ENCODE assay signal across 1 cellular context in the genomic region with DNA sequence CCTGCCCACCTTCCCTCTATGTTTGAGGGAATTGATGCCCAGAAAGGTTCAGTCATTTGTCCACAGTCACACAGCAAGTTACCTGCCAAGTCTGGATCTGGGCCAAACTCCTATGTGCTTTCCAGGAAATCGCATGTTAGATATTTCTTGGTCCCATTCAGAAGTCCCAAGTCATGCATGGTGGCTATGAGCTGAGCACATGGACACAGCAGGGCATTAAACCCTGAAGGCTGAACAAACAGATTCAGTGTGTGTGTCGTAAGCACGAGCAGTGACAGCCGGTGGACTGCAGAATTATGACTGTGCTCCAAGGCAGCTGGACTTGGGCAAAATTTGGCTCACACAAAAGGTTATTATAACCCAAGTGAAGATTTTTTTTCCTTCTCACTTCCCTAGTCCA.
TF ChIP-seq lines count a peak whose summit lies in the region.

No MANE protein-coding gene starts in this region.

TF ChIP-seq in K562, 482 proteins besides CTCF, POLR2A, EP300 and RAD21 (continued from another document and continues in another):
- TF ChIP-seq, protein P1, sequence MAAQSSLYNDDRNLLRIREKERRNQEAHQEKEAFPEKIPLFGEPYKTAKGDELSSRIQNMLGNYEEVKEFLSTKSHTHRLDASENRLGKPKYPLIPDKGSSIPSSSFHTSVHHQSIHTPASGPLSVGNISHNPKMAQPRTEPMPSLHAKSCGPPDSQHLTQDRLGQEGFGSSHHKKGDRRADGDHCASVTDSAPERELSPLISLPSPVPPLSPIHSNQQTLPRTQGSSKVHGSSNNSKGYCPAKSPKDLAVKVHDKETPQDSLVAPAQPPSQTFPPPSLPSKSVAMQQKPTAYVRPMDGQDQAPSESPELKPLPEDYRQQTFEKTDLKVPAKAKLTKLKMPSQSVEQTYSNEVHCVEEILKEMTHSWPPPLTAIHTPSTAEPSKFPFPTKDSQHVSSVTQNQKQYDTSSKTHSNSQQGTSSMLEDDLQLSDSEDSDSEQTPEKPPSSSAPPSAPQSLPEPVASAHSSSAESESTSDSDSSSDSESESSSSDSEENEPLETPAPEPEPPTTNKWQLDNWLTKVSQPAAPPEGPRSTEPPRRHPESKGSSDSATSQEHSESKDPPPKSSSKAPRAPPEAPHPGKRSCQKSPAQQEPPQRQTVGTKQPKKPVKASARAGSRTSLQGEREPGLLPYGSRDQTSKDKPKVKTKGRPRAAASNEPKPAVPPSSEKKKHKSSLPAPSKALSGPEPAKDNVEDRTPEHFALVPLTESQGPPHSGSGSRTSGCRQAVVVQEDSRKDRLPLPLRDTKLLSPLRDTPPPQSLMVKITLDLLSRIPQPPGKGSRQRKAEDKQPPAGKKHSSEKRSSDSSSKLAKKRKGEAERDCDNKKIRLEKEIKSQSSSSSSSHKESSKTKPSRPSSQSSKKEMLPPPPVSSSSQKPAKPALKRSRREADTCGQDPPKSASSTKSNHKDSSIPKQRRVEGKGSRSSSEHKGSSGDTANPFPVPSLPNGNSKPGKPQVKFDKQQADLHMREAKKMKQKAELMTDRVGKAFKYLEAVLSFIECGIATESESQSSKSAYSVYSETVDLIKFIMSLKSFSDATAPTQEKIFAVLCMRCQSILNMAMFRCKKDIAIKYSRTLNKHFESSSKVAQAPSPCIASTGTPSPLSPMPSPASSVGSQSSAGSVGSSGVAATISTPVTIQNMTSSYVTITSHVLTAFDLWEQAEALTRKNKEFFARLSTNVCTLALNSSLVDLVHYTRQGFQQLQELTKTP (IDR thresholded peaks at IDR 0.05; ENCODE audit: low read depth in 1 of 2, partially characterized antibody in 2 of 2) = peak in 1 of 2 experiments; percentile 48
- TF ChIP-seq CBX2 (IDR thresholded peaks at IDR 0.05; ENCODE audit: insufficient read depth, low read length, poor library complexity, severe bottlenecking) (no peak), ZNF830 (CRISPR knock-in tag; IDR thresholded peaks at IDR 0.05) (no peak), ZFX (CRISPR knock-in tag; IDR thresholded peaks at IDR 0.05) (no peak), ZNF224 (CRISPR knock-in tag; IDR thresholded peaks at IDR 0.05) (no peak), ZNF174 (CRISPR knock-in tag; IDR thresholded peaks at IDR 0.05) (no peak), HDAC2 (IDR thresholded peaks at IDR 0.05) (peak; percentile 67), TCF3 (CRISPR knock-in tag; IDR thresholded peaks at IDR 0.05) (peak; percentile 21; the same call in 1 of the 2 replicates), NCOA4 (IDR thresholded peaks at IDR 0.05; ENCODE audit: partially characterized antibody) (no peak), NR2C2 (CRISPR knock-in tag; IDR thresholded peaks at IDR 0.05) (no peak), NR2C2 (tag; IDR thresholded peaks at IDR 0.05) (no peak), NCOR1 (IDR thresholded peaks at IDR 0.05) (no peak), GTF2E2 (tag; IDR thresholded peaks at IDR 0.05) (no peak), ZNF316 (IDR thresholded peaks at IDR 0.05) (peak; percentile 5; the same call in 1 of the 2 replicates), HIVEP1 (CRISPR knock-in tag; IDR thresholded peaks at IDR 0.05) (no peak), HEY1 (CRISPR knock-in tag; IDR thresholded peaks at IDR 0.05; ENCODE audit: borderline replicate concordance) (no peak), RBM25 (IDR thresholded peaks at IDR 0.05; ENCODE audit: low read depth, low read length, severe bottlenecking) (peak; percentile 92), CBX3 (IDR thresholded peaks at IDR 0.05; ENCODE audit: borderline replicate concordance in 1 of 2, low read length in 2 of 2) (no peak), ZNF551 (CRISPR knock-in tag; IDR thresholded peaks at IDR 0.05) (no peak), PHTF2 (CRISPR knock-in tag; IDR thresholded peaks at IDR 0.05) (no peak), KDM1A (IDR thresholded peaks at IDR 0.05) (peak; percentile 32 to 45; a peak in 1 of 4 replicates), TGIF2 (CRISPR knock-in tag; IDR thresholded peaks at IDR 0.05) (no peak)
- TF ChIP-seq, protein P2, sequence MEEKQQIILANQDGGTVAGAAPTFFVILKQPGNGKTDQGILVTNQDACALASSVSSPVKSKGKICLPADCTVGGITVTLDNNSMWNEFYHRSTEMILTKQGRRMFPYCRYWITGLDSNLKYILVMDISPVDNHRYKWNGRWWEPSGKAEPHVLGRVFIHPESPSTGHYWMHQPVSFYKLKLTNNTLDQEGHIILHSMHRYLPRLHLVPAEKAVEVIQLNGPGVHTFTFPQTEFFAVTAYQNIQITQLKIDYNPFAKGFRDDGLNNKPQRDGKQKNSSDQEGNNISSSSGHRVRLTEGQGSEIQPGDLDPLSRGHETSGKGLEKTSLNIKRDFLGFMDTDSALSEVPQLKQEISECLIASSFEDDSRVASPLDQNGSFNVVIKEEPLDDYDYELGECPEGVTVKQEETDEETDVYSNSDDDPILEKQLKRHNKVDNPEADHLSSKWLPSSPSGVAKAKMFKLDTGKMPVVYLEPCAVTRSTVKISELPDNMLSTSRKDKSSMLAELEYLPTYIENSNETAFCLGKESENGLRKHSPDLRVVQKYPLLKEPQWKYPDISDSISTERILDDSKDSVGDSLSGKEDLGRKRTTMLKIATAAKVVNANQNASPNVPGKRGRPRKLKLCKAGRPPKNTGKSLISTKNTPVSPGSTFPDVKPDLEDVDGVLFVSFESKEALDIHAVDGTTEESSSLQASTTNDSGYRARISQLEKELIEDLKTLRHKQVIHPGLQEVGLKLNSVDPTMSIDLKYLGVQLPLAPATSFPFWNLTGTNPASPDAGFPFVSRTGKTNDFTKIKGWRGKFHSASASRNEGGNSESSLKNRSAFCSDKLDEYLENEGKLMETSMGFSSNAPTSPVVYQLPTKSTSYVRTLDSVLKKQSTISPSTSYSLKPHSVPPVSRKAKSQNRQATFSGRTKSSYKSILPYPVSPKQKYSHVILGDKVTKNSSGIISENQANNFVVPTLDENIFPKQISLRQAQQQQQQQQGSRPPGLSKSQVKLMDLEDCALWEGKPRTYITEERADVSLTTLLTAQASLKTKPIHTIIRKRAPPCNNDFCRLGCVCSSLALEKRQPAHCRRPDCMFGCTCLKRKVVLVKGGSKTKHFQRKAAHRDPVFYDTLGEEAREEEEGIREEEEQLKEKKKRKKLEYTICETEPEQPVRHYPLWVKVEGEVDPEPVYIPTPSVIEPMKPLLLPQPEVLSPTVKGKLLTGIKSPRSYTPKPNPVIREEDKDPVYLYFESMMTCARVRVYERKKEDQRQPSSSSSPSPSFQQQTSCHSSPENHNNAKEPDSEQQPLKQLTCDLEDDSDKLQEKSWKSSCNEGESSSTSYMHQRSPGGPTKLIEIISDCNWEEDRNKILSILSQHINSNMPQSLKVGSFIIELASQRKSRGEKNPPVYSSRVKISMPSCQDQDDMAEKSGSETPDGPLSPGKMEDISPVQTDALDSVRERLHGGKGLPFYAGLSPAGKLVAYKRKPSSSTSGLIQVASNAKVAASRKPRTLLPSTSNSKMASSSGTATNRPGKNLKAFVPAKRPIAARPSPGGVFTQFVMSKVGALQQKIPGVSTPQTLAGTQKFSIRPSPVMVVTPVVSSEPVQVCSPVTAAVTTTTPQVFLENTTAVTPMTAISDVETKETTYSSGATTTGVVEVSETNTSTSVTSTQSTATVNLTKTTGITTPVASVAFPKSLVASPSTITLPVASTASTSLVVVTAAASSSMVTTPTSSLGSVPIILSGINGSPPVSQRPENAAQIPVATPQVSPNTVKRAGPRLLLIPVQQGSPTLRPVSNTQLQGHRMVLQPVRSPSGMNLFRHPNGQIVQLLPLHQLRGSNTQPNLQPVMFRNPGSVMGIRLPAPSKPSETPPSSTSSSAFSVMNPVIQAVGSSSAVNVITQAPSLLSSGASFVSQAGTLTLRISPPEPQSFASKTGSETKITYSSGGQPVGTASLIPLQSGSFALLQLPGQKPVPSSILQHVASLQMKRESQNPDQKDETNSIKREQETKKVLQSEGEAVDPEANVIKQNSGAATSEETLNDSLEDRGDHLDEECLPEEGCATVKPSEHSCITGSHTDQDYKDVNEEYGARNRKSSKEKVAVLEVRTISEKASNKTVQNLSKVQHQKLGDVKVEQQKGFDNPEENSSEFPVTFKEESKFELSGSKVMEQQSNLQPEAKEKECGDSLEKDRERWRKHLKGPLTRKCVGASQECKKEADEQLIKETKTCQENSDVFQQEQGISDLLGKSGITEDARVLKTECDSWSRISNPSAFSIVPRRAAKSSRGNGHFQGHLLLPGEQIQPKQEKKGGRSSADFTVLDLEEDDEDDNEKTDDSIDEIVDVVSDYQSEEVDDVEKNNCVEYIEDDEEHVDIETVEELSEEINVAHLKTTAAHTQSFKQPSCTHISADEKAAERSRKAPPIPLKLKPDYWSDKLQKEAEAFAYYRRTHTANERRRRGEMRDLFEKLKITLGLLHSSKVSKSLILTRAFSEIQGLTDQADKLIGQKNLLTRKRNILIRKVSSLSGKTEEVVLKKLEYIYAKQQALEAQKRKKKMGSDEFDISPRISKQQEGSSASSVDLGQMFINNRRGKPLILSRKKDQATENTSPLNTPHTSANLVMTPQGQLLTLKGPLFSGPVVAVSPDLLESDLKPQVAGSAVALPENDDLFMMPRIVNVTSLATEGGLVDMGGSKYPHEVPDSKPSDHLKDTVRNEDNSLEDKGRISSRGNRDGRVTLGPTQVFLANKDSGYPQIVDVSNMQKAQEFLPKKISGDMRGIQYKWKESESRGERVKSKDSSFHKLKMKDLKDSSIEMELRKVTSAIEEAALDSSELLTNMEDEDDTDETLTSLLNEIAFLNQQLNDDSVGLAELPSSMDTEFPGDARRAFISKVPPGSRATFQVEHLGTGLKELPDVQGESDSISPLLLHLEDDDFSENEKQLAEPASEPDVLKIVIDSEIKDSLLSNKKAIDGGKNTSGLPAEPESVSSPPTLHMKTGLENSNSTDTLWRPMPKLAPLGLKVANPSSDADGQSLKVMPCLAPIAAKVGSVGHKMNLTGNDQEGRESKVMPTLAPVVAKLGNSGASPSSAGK (IDR thresholded peaks at IDR 0.05) = peak; percentile 55
- TF ChIP-seq, protein P3, sequence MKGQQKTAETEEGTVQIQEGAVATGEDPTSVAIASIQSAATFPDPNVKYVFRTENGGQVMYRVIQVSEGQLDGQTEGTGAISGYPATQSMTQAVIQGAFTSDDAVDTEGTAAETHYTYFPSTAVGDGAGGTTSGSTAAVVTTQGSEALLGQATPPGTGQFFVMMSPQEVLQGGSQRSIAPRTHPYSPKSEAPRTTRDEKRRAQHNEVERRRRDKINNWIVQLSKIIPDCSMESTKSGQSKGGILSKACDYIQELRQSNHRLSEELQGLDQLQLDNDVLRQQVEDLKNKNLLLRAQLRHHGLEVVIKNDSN (CRISPR knock-in tag; IDR thresholded peaks at IDR 0.05) = no peak
- TF ChIP-seq, protein P4, sequence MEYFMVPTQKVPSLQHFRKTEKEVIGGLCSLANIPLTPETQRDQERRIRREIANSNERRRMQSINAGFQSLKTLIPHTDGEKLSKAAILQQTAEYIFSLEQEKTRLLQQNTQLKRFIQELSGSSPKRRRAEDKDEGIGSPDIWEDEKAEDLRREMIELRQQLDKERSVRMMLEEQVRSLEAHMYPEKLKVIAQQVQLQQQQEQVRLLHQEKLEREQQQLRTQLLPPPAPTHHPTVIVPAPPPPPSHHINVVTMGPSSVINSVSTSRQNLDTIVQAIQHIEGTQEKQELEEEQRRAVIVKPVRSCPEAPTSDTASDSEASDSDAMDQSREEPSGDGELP (CRISPR knock-in tag; IDR thresholded peaks at IDR 0.05; ENCODE audit: borderline replicate concordance) = peak; percentile 39; the same call in 1 of the 2 replicates
- TF ChIP-seq, protein P5, sequence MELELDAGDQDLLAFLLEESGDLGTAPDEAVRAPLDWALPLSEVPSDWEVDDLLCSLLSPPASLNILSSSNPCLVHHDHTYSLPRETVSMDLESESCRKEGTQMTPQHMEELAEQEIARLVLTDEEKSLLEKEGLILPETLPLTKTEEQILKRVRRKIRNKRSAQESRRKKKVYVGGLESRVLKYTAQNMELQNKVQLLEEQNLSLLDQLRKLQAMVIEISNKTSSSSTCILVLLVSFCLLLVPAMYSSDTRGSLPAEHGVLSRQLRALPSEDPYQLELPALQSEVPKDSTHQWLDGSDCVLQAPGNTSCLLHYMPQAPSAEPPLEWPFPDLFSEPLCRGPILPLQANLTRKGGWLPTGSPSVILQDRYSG (tag; conservative IDR thresholded peaks at IDR 0.05; ENCODE audit: low read depth) = no peak
- TF ChIP-seq, protein P6, sequence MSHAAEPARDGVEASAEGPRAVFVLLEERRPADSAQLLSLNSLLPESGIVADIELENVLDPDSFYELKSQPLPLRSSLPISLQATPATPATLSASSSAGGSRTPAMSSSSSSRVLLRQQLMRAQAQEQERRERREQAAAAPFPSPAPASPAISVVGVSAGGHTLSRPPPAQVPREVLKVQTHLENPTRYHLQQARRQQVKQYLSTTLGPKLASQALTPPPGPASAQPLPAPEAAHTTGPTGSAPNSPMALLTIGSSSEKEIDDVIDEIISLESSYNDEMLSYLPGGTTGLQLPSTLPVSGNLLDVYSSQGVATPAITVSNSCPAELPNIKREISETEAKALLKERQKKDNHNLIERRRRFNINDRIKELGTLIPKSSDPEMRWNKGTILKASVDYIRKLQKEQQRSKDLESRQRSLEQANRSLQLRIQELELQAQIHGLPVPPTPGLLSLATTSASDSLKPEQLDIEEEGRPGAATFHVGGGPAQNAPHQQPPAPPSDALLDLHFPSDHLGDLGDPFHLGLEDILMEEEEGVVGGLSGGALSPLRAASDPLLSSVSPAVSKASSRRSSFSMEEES (CRISPR knock-in tag; IDR thresholded peaks at IDR 0.05) = no peak
- TF ChIP-seq, protein P7, sequence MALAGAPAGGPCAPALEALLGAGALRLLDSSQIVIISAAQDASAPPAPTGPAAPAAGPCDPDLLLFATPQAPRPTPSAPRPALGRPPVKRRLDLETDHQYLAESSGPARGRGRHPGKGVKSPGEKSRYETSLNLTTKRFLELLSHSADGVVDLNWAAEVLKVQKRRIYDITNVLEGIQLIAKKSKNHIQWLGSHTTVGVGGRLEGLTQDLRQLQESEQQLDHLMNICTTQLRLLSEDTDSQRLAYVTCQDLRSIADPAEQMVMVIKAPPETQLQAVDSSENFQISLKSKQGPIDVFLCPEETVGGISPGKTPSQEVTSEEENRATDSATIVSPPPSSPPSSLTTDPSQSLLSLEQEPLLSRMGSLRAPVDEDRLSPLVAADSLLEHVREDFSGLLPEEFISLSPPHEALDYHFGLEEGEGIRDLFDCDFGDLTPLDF (CRISPR knock-in tag; IDR thresholded peaks at IDR 0.05) = no peak
- TF ChIP-seq, protein P8, sequence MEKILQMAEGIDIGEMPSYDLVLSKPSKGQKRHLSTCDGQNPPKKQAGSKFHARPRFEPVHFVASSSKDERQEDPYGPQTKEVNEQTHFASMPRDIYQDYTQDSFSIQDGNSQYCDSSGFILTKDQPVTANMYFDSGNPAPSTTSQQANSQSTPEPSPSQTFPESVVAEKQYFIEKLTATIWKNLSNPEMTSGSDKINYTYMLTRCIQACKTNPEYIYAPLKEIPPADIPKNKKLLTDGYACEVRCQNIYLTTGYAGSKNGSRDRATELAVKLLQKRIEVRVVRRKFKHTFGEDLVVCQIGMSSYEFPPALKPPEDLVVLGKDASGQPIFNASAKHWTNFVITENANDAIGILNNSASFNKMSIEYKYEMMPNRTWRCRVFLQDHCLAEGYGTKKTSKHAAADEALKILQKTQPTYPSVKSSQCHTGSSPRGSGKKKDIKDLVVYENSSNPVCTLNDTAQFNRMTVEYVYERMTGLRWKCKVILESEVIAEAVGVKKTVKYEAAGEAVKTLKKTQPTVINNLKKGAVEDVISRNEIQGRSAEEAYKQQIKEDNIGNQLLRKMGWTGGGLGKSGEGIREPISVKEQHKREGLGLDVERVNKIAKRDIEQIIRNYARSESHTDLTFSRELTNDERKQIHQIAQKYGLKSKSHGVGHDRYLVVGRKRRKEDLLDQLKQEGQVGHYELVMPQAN (IDR thresholded peaks at IDR 0.05; ENCODE audit: borderline replicate concordance) = 0 out of 2 replicates have a peak, but pooled peaks have one; percentile 5
- TF ChIP-seq, protein P9, sequence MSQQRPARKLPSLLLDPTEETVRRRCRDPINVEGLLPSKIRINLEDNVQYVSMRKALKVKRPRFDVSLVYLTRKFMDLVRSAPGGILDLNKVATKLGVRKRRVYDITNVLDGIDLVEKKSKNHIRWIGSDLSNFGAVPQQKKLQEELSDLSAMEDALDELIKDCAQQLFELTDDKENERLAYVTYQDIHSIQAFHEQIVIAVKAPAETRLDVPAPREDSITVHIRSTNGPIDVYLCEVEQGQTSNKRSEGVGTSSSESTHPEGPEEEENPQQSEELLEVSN (IDR thresholded peaks at IDR 0.05; ENCODE audit: borderline replicate concordance in 1 of 2, extremely low read depth in 1 of 2, insufficient read depth in 1 of 2, insufficient read length in 1 of 2, low read depth in 1 of 2, low read length in 1 of 2, poor library complexity in 1 of 2, severe bottlenecking in 1 of 2) = peak in 1 of 2 experiments; percentile 24
